Comparison of ENCODE assay signal across 21 cellular contexts in the genomic region with DNA sequence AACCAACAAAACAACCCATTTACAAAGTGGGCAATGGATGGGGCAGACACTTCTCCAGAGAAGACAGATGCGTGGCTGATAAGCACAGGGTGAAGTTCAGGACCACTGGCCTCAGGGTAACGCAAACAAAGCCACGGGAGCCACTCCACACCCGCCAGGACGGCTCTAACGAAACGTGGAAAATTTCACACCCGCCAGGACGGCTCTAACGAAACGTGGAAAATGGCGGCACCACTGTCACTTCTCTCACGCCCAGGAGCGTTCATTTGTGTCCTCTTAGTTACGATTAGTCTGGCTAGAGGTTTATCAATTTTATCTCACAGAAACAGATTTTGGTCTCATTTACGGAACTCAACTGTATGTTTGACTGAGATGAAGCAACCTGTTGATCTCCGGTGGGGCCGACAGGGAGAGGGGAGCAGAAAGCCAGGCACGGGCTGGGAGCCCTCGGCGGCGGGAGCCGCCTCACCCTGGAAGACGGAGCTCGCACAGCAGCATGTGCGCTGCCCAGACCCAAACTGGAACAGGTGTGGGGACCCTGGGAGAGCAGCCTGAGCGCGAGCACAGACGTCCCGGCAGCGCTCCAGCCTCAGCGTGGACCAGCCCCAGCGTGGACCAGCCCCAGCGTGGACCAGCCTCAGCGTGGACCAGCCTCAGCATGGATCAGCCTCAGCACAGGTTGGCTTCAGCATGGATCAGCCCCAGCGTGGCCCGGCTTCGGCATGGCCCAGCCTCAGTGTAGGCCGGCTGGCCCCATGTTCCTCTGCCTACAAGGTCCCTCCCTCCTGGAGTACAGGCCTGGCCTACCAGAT.
"Had no signal": no experiment of that assay in that cellular context is flagged by ENCODE, and none has a peak within 500 bp of the region (broad histone marks: within the 10 kb centered on the region; RNA-seq: fewer than 3 reads in every experiment).

No MANE protein-coding gene starts in this region.

- H3K9me3 Mint-ChIP-seq: activated CD8-positive, alpha-beta T cell treated with anti-CD3 and anti-CD28 coated beads for 36 hours; activated T-cell treated with anti-CD3 and anti-CD28 coated beads, Interleukin-2, amount 50 U/mL, for 72 hours; memory B cell; natural killer cell treated with Interleukin-12 subunit alpha and Interleukin-12 subunit beta and Interleukin-15 and Interleukin-18, amount 100 ng/mL, for 72 hours; stimulated activated naive B cell treated with anti-CD40 and anti-IgM and Interleukin-4, amounts not matched to agents 10 μg/mL and 1 μg/mL and 100 μg/mL, for 72 hours had no signal

- H3K27me3 Mint-ChIP-seq: activated CD4-positive, alpha-beta T cell treated with anti-CD3 and anti-CD28 coated beads for 36 hours; activated CD8-positive, alpha-beta T cell treated with anti-CD3 and anti-CD28 coated beads for 36 hours; memory B cell; natural killer cell treated with Interleukin-12 subunit alpha and Interleukin-12 subunit beta and Interleukin-15 and Interleukin-18, amount 100 ng/mL, for 72 hours; progenitor cell of endocrine pancreas; stimulated activated naive B cell treated with anti-CD40 and anti-IgM and Interleukin-4, amounts not matched to agents 10 μg/mL and 1 μg/mL and 100 μg/mL, for 72 hours had no signal

- DNase-seq: activated CD4-positive, alpha-beta T cell treated with anti-CD3 and anti-CD28 coated beads for 36 hours; activated CD8-positive, alpha-beta T cell treated with anti-CD3 and anti-CD28 coated beads for 36 hours; activated gamma-delta T cell treated with Interleukin-2 at 50 U/mL for 16 hours; activated T-cell treated with anti-CD3 and anti-CD28 coated beads, Interleukin-2, amount 50 U/mL, for 72 hours; dorsolateral prefrontal cortex; islet precursor cell; stimulated activated CD4-positive, alpha-beta T cell treated with anti-CD3 and anti-CD28 coated beads, Interleukin-15, amount 100 ng/mL, for 24 hours; stimulated activated CD4-positive, alpha-beta T cell treated with anti-CD3 and anti-CD28 coated beads, Interleukin-4, amount 100 ng/mL, for 1 hour; stimulated activated naive B cell treated with anti-CD40 and anti-IgM and Interleukin-4, amounts not matched to agents 10 μg/mL and 1 μg/mL and 100 μg/mL, for 72 hours; transverse colon; WERI-Rb-1 had no signal

- H3K27ac ChIP-seq: dorsolateral prefrontal cortex, left lung, right atrium auricular region, skin epidermis, transverse colon, WERI-Rb-1 had no signal

- H3K4me3 ChIP-seq: dorsolateral prefrontal cortex, left lung, right atrium auricular region, skin epidermis, transverse colon had no signal

- FAIRE-seq: astrocyte, bronchial epithelial cell, endometrium had no signal

- H3K27me3 ChIP-seq: dorsolateral prefrontal cortex, left lung, right atrium auricular region, transverse colon had no signal

- H3K4me3 Mint-ChIP-seq: activated CD4-positive, alpha-beta T cell treated with anti-CD3 and anti-CD28 coated beads for 36 hours; activated CD8-positive, alpha-beta T cell treated with anti-CD3 and anti-CD28 coated beads for 36 hours; activated T-cell treated with anti-CD3 and anti-CD28 coated beads, Interleukin-2, amount 50 U/mL, for 72 hours; memory B cell; natural killer cell treated with Interleukin-12 subunit alpha and Interleukin-12 subunit beta and Interleukin-15 and Interleukin-18, amount 100 ng/mL, for 72 hours; stimulated activated naive B cell treated with anti-CD40 and anti-IgM and Interleukin-4, amounts not matched to agents 10 μg/mL and 1 μg/mL and 100 μg/mL, for 72 hours had no signal

- H3K4me1 ChIP-seq: left lung, transverse colon had no signal

- H3K27ac Mint-ChIP-seq: activated CD4-positive, alpha-beta T cell treated with anti-CD3 and anti-CD28 coated beads for 36 hours; activated CD8-positive, alpha-beta T cell treated with anti-CD3 and anti-CD28 coated beads for 36 hours; activated T-cell treated with anti-CD3 and anti-CD28 coated beads, Interleukin-2, amount 50 U/mL, for 72 hours; memory B cell; natural killer cell treated with Interleukin-12 subunit alpha and Interleukin-12 subunit beta and Interleukin-15 and Interleukin-18, amount 100 ng/mL, for 72 hours; progenitor cell of endocrine pancreas; stimulated activated naive B cell treated with anti-CD40 and anti-IgM and Interleukin-4, amounts not matched to agents 10 μg/mL and 1 μg/mL and 100 μg/mL, for 72 hours had no signal

- ATAC-seq: activated CD4-positive, alpha-beta T cell treated with anti-CD3 and anti-CD28 coated beads for 36 hours; activated CD8-positive, alpha-beta T cell treated with anti-CD3 and anti-CD28 coated beads for 36 hours; activated T-cell treated with anti-CD3 and anti-CD28 coated beads, Interleukin-2, amount 50 U/mL, for 72 hours; esophagus mucosa; left lung; natural killer cell treated with Interleukin-12 subunit alpha and Interleukin-12 subunit beta and Interleukin-15 and Interleukin-18, amount 100 ng/mL, for 72 hours; stimulated activated naive B cell treated with anti-CD40 and anti-IgM and Interleukin-4, amounts not matched to agents 10 μg/mL and 1 μg/mL and 100 μg/mL, for 72 hours had no signal

- H3K36me3 ChIP-seq: left lung, right atrium auricular region, transverse colon, WERI-Rb-1 had no signal

- H3K9me3 ChIP-seq: left lung, right atrium auricular region, transverse colon had no signal
